Comparison of ENCODE assay signal across 25 cellular contexts in the genomic region with DNA sequence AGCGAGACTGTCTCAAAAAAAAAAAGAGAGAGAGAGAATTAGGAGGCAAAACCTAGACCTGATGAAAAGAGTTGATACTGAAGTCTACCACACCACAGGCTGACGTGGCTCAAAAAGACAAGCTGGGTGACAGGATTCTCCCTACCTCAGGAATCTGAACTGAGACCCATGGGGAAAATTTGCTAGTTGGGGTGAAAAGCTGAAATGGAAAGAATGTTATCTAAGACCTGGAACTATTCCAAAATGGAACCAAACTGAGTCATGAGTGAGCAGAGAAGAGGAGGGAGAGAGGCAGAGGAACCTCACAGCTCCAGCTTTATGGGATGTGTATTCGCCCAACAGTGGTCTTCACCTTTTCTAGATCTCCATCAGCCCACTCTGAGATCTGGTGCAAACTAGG. TPM values are rescaled to one million over a fixed set of nuclear protein-coding genes. Genes with fewer than 3 reads are reported as not detected.
DNase-seq lines count a peak whose midpoint lies in the region; ATAC-seq, FAIRE-seq and TF ChIP-seq lines count a peak whose summit lies in the region.
"Had no signal": no experiment of that assay in that cellular context is flagged by ENCODE, and none has a peak within 500 bp of the region (broad histone marks: within the 10 kb centered on the region; RNA-seq: fewer than 3 reads in every experiment).

No MANE protein-coding gene starts in this region.

- H3K36me3 ChIP-seq in HCT116 (ENCODE audit: control insufficient read depth in 1 of 2, insufficient read depth in 2 of 2, low read length in 2 of 2), result peaks cover 49 to 65% of the 10 kb centered on the region in 2 experiments
- peaks cover 82% of the 10 kb centered on the region for H3K36me3 ChIP-seq in osteoblast (ENCODE audit: insufficient read depth, low read length)
- peaks cover 30 to 88% of the 10 kb centered on the region in 2 experiments for H3K36me3 ChIP-seq in HepG2 (replicated peaks in 1 of 2; ENCODE audit: control insufficient read depth in 1 of 2, insufficient read depth in 2 of 2, low read length in 2 of 2)

- CTCF ChIA-PET in HCT116 (lab: Charles Lee), result no interaction called here
- CTCF ChIA-PET in HepG2 (lab: Yijun Ruan, JAX; ENCODE audit: low intra/inter-chr PET ratio, low total read pairs), result no interaction called here

- TF ChIP-seq CTCF in AG09309 (IDR thresholded peaks at IDR 0.05; ENCODE audit: control insufficient read depth, insufficient read depth, low read depth, low read length, missing control alignments), result no peak
- TF ChIP-seq CTCF in HCT116 (IDR thresholded peaks at IDR 0.05 in 2 of 3, conservative IDR thresholded peaks at IDR 0.05 in 1 of 3; ENCODE audit: borderline replicate concordance in 1 of 3, insufficient read depth in 1 of 3, low read depth in 2 of 3, low read length in 2 of 3), result no peak
- TF ChIP-seq CTCF in chondrocyte (IDR thresholded peaks at IDR 0.05), result no peak
- TF ChIP-seq CTCF in osteoblast (IDR thresholded peaks at IDR 0.05; ENCODE audit: extremely low read depth, low read depth, low read length), result no peak
- TF ChIP-seq CTCF in HepG2 (CRISPR knock-in tag; IDR thresholded peaks at IDR 0.05), result no peak

- H3K4me2 ChIP-seq in HCT116 (ENCODE audit: low read length) (no peak overlapping the region), osteoblast (ENCODE audit: insufficient read depth, low read length) (peak overlapping the region; percentile 28), HepG2 (ENCODE audit: low read depth, low read length) (no peak overlapping the region)
- H3K4me2 ChIP-seq: hepatocyte had no signal

- 97% methylated on average over 3 of the region's 3 CpGs for WGBS in HepG2 (ENCODE audit: low lambda C conversion rate)

- H3K27me3 Mint-ChIP-seq in chondrocyte (ENCODE audit: low read depth), result no peaks in the 10 kb centered on the region
- H3K27me3 Mint-ChIP-seq: activated CD4-positive, alpha-beta T cell treated with anti-CD3 and anti-CD28 coated beads for 36 hours; activated naive CD8-positive, alpha-beta T cell treated with anti-CD3 and anti-CD28 coated beads for 36 hours; activated T-helper 17 cell treated with anti-CD3 and anti-CD28 coated beads, Interleukin-2, amount 50 U/mL, for 72 hours; dendritic cell treated with granulocyte-macrophage colony-stimulating factor and Interleukin-4, amounts not matched to agents 40 ng/mL and 50 ng/mL, for 4 days had no signal

- peaks cover 52% of the 10 kb centered on the region for H3K36me3 Mint-ChIP-seq in chondrocyte (ENCODE audit: low read depth)

- H3K27me3 ChIP-seq in HCT116 (ENCODE audit: insufficient read depth, low read length), result no peaks in the 10 kb centered on the region
- H3K27me3 ChIP-seq in osteoblast (ENCODE audit: insufficient read depth, low read length), result no peaks in the 10 kb centered on the region
- H3K27me3 ChIP-seq in HepG2 (ENCODE audit: control insufficient read depth in 1 of 2, insufficient read depth in 2 of 2, low read length in 2 of 2), result no peaks in the 10 kb centered on the region
- H3K27me3 ChIP-seq: hepatocyte, MG63, pancreas, right lobe of liver had no signal

- H3K9ac ChIP-seq in HCT116 (ENCODE audit: low read length) (no peak overlapping the region), HepG2 (ENCODE audit: insufficient read depth, low read depth, low read length) (no peak overlapping the region)

- no peak for TF ChIP-seq POLR2A in HCT116 (IDR thresholded peaks at IDR 0.05; ENCODE audit: borderline replicate concordance, extremely low read depth, insufficient read depth, insufficient read length)
- no peak for TF ChIP-seq POLR2A in HepG2 (IDR thresholded peaks at IDR 0.05; ENCODE audit: insufficient read depth in 1 of 2, low read depth in 2 of 2, low read length in 2 of 2)

- H3K9me3 Mint-ChIP-seq in chondrocyte (ENCODE audit: low read depth), result no peaks in the 10 kb centered on the region
- H3K9me3 Mint-ChIP-seq: activated naive CD8-positive, alpha-beta T cell treated with anti-CD3 and anti-CD28 coated beads for 36 hours; activated T-helper 17 cell treated with anti-CD3 and anti-CD28 coated beads, Interleukin-2, amount 50 U/mL, for 72 hours; dendritic cell treated with granulocyte-macrophage colony-stimulating factor and Interleukin-4, amounts not matched to agents 40 ng/mL and 50 ng/mL, for 4 days had no signal

- FAIRE-seq in HepG2 (lab: Jason Lieb, UNC), result no peak
- FAIRE-seq: endothelial cell of umbilical vein, keratinocyte, pancreas had no signal

- H3K9me3 ChIP-seq in HCT116 (ENCODE audit: control insufficient read depth in 1 of 2, insufficient read depth in 1 of 2, low read depth in 1 of 2, low read length in 2 of 2) (no peaks in the 10 kb centered on the region), osteoblast (ENCODE audit: low read depth, low read length) (no peaks in the 10 kb centered on the region), HepG2 (ENCODE audit: low read length) (no peaks in the 10 kb centered on the region)
- H3K9me3 ChIP-seq: MG63, pancreas, right lobe of liver had no signal

- DNase-seq in AG09309 (ENCODE audit: low read depth) (peak; percentile 47), HCT116 (ENCODE audit: low read depth, low spot score) (no peak), chondrocyte (ENCODE audit: low spot score) (no peak), osteoblast (ENCODE audit: insufficient read length, low spot score, missing footprints) (peak; percentile 85), NCI-H82 treated with DMSO at 0.1 percent for 48 hours (lab: John Stamatoyannopoulos, UW; ENCODE audit: unreplicated experiment) (no peak), mesenteric fat pad (ENCODE audit: low spot score) (no peak), HepG2 (ENCODE audit: low spot score) (no peak)
- DNase-seq: activated CD4-positive, alpha-beta T cell treated with anti-CD3 and anti-CD28 coated beads for 36 hours; activated naive CD8-positive, alpha-beta T cell treated with anti-CD3 and anti-CD28 coated beads for 36 hours; foreskin fibroblast; HCEC 1CT; mammary epithelial cell; MG63; NCI-H1436 treated with DMSO at 0.1 percent for 48 hours; NCI-H526 treated with DMSO at 0.1 percent for 48 hours; pancreas; right lobe of liver; stimulated activated CD4-positive, alpha-beta T cell treated with anti-CD3 and anti-CD28 coated beads, Interleukin-15, amount 100 ng/mL, for 24 hours had no signal

- no peak overlapping the region for H3K4me3 ChIP-seq in AG09309 (ENCODE audit: control insufficient read depth, low read depth, low read length)
- H3K4me3 ChIP-seq in HCT116 (replicated peaks in 1 of 2; ENCODE audit: low read depth in 1 of 2, low read length in 2 of 2), result no peak overlapping the region
- no peak overlapping the region for H3K4me3 ChIP-seq in osteoblast (ENCODE audit: insufficient read depth, low read length)
- no peak overlapping the region for H3K4me3 ChIP-seq in HepG2 (replicated peaks in 1 of 3; ENCODE audit: insufficient read depth in 1 of 3, low read depth in 2 of 3, low read length in 3 of 3)
- H3K4me3 ChIP-seq: hepatocyte, MG63, pancreas, right lobe of liver had no signal

- H3K27ac ChIP-seq in HCT116 (ENCODE audit: low read depth, low read length) (no peak overlapping the region), osteoblast (ENCODE audit: low read depth, low read length) (peak overlapping the region; percentile 52), HepG2 (ENCODE audit: extremely low read length, insufficient read depth, low read length) (no peak overlapping the region)
- H3K27ac ChIP-seq: hepatocyte, pancreas, right lobe of liver had no signal

- H3K4me1 ChIP-seq in HCT116 (ENCODE audit: control insufficient read depth in 1 of 2, insufficient read depth in 2 of 2, low read length in 2 of 2) (peaks cover 20 to 26% of the 10 kb centered on the region in 2 experiments), osteoblast (ENCODE audit: insufficient read depth, low read length) (peaks cover 16% of the 10 kb centered on the region), HepG2 (ENCODE audit: insufficient read depth, low read length) (no peaks in the 10 kb centered on the region)
- H3K4me1 ChIP-seq: pancreas, right lobe of liver had no signal

- H3K79me2 ChIP-seq in HCT116 (ENCODE audit: insufficient read depth, low read length), result peaks cover 7% of the 10 kb centered on the region; the same call in 1 of the 2 replicates
- H3K79me2 ChIP-seq in osteoblast (ENCODE audit: insufficient read depth, low read length), result peaks cover under 1% of the 10 kb centered on the region
- no peaks in the 10 kb centered on the region for H3K79me2 ChIP-seq in HepG2 (ENCODE audit: insufficient read depth, low read length)
- H3K79me2 ChIP-seq: hepatocyte had no signal

- BruUV-seq in HCT116 (replicated peaks; lab: Mats Ljungman, UMichigan), result TSS peak; percentile 4
- no TSS peak for BruUV-seq in HepG2 (replicated peaks; lab: Mats Ljungman, UMichigan)

- H4K20me1 ChIP-seq in HCT116 (ENCODE audit: insufficient read depth) (no peaks in the 10 kb centered on the region), osteoblast (ENCODE audit: insufficient read depth, low read length) (peaks cover 2% of the 10 kb centered on the region), HepG2 (ENCODE audit: insufficient read depth, low read length) (no peaks in the 10 kb centered on the region)

- RAD21 ChIA-PET in HCT116 (lab: Charles Lee; ENCODE audit: low non-redundant PET in 1 of 2, low total read pairs in 2 of 2, uncharacterized antibody in 2 of 2, unreplicated experiment in 2 of 2), result no interaction called here

- H3K4me3 Mint-ChIP-seq in chondrocyte (ENCODE audit: unreplicated experiment), result no peak overlapping the region
- H3K4me3 Mint-ChIP-seq: activated CD4-positive, alpha-beta T cell treated with anti-CD3 and anti-CD28 coated beads for 36 hours; activated naive CD8-positive, alpha-beta T cell treated with anti-CD3 and anti-CD28 coated beads for 36 hours; activated T-helper 17 cell treated with anti-CD3 and anti-CD28 coated beads, Interleukin-2, amount 50 U/mL, for 72 hours; brain; dendritic cell treated with granulocyte-macrophage colony-stimulating factor and Interleukin-4, amounts not matched to agents 40 ng/mL and 50 ng/mL, for 4 days had no signal

- in situ Hi-C loops in HepG2 (cut with HindIII; ENCODE audit: extremely low pct_ligation_motif_present, low pct_unique_long_range_greater_than_20kb), result no loop called here

- intact Hi-C loops in HCT116 (cut with micrococcal nuclease), result no loop called here
- intact Hi-C loops in HepG2 (cut with micrococcal nuclease; ENCODE audit: unreplicated experiment), result no loop called here

- peak overlapping the region; percentile 85 for H3K27ac Mint-ChIP-seq in chondrocyte (ENCODE audit: unreplicated experiment)
- H3K27ac Mint-ChIP-seq: activated CD4-positive, alpha-beta T cell treated with anti-CD3 and anti-CD28 coated beads for 36 hours; activated naive CD8-positive, alpha-beta T cell treated with anti-CD3 and anti-CD28 coated beads for 36 hours; brain had no signal

- H2AFZ ChIP-seq in HCT116 (ENCODE audit: low read depth, low read length, poor library complexity, severe bottlenecking) (no peak overlapping the region), osteoblast (ENCODE audit: low read length) (no peak overlapping the region), HepG2 (ENCODE audit: low read length) (no peak overlapping the region)
- H2AFZ ChIP-seq: hepatocyte had no signal

- TF ChIP-seq RAD21 in HCT116 (IDR thresholded peaks at IDR 0.05; ENCODE audit: low read depth) (no peak), HepG2 (CRISPR knock-in tag; IDR thresholded peaks at IDR 0.05) (no peak)

- no peak for TF ChIP-seq EP300 in HepG2 (IDR thresholded peaks at IDR 0.05; ENCODE audit: low read depth in 2 of 2, low read length in 2 of 2)
- no peak for TF ChIP-seq EP300 in HepG2 (CRISPR knock-in tag; IDR thresholded peaks at IDR 0.05; ENCODE audit: borderline replicate concordance)

- POLR2A ChIA-PET in HCT116 (lab: Charles Lee), result no interaction called here
- POLR2A ChIA-PET in HepG2 (lab: Yijun Ruan, JAX), result interaction anchor here (0.6 kb wide), 1 partner anchor 186 kb away, joined by 3 read pairs; no protein-coding TSS in a partner anchor

- no peaks in the 10 kb centered on the region for H3K9me2 ChIP-seq in HCT116 (ENCODE audit: insufficient read depth)

- peaks cover 19% of the 10 kb centered on the region for H3K4me1 Mint-ChIP-seq in chondrocyte (ENCODE audit: low read depth)
- H3K4me1 Mint-ChIP-seq: brain had no signal

- ATAC-seq in HCT116 (no peak), HepG2 (no peak)
- ATAC-seq: activated CD4-positive, alpha-beta T cell treated with anti-CD3 and anti-CD28 coated beads for 36 hours; activated T-helper 17 cell treated with anti-CD3 and anti-CD28 coated beads, Interleukin-2, amount 50 U/mL, for 72 hours; pancreas; right lobe of liver had no signal

RNA-seq across cellular contexts. Expression of a gene that starts 11.7 kb away (rescaled TPM):
- total RNA-seq in HCT116 (2021; ENCODE audit: unreplicated experiment) (80.2 TPM), chondrocyte (46.9 to 55.4 TPM (median 47.2 TPM) in 3 replicates), osteoblast (14.5 and 17.4 TPM in 2 replicates), mesenteric fat pad (21.1 TPM), HepG2 (2016; rRNA removed; fragmentation: Illumina TruSeq; extraction: Trizol) (9.6 and 18.7 TPM in 2 replicates)
- polyA plus RNA-seq in HCT116 (2012), result 59.4 and 61.6 TPM in 2 replicates
- 4.7 and 6.3 TPM in 2 replicates for total RNA-seq in HepG2 (2016; cell fraction: cytosol; rRNA removed; fragmentation: Illumina TruSeq; extraction: Trizol; ENCODE audit: low read depth)
- 10.9 and 18.3 TPM in 2 replicates for total RNA-seq in HepG2 (2016; cell fraction: insoluble cytoplasmic fraction; rRNA removed; fragmentation: Illumina TruSeq; extraction: Trizol)
- total RNA-seq in HepG2 (2016; cell fraction: membrane; rRNA removed; fragmentation: Illumina TruSeq; extraction: Trizol), result 5.4 and 5.5 TPM in 2 replicates
- total RNA-seq in HepG2 (2016; cell fraction: nucleus; rRNA removed; fragmentation: Illumina TruSeq; extraction: Trizol), result 20.5 and 25.3 TPM in 2 replicates
- polyA plus RNA-seq in HepG2 (2011; rRNA removed), result 16.1 and 16.7 TPM in 2 replicates
- 4.3 and 6.9 TPM in 2 replicates for polyA plus RNA-seq in HepG2 (2011; cell fraction: cytosol; rRNA removed)
- polyA plus RNA-seq in HepG2 (2011; cell fraction: nucleus; rRNA removed), result 36.9 and 41.9 TPM in 2 replicates
- 12.3 and 15.7 TPM in 2 replicates for polyA plus RNA-seq in HepG2 (2012)
- polyA plus RNA-seq in HepG2 (2016; cell fraction: cytosol; fragmentation: Illumina TruSeq; extraction: Trizol; ENCODE audit: low read depth), result 2.4 and 2.9 TPM in 2 replicates
- 16.1 and 23.3 TPM in 2 replicates for polyA plus RNA-seq in HepG2 (2016; cell fraction: insoluble cytoplasmic fraction; fragmentation: Illumina TruSeq; extraction: Trizol; ENCODE audit: low read depth)
- polyA plus RNA-seq in HepG2 (2016; cell fraction: membrane; fragmentation: Illumina TruSeq; extraction: Trizol; ENCODE audit: low read depth), result 3.6 and 4.5 TPM in 2 replicates
- 70.5 and 75.9 TPM in 2 replicates for polyA plus RNA-seq in HepG2 (2016; cell fraction: nucleus; fragmentation: Illumina TruSeq; extraction: Trizol; ENCODE audit: insufficient read depth, low read depth)
- polyA minus RNA-seq in HepG2 (2011; rRNA and poly(A)+ RNA removed; ENCODE audit: low replicate concordance), result 12.4 and 18.2 TPM in 2 replicates
- polyA minus RNA-seq in HepG2 (2011; cell fraction: cytosol; rRNA and poly(A)+ RNA removed), result 2.9 and 3.6 TPM in 2 replicates
- 16.5 and 18.7 TPM in 2 replicates for polyA minus RNA-seq in HepG2 (2011; cell fraction: nucleus; rRNA and poly(A)+ RNA removed)

RNA-seq across cellular contexts. Expression of a gene that starts 27.2 kb away (rescaled TPM):
- not detected for total RNA-seq in HCT116 (2021; ENCODE audit: unreplicated experiment)
- 0.04 TPM in 1 of 2 replicates, not detected in the other for polyA plus RNA-seq in HCT116 (2012)
- not detected in 3 replicates for total RNA-seq in chondrocyte
- total RNA-seq in osteoblast, result not detected in 2 replicates
- not detected for total RNA-seq in mesenteric fat pad
- total RNA-seq in HepG2 (2016; rRNA removed; fragmentation: Illumina TruSeq; extraction: Trizol), result not detected in 2 replicates
- not detected in 2 replicates for total RNA-seq in HepG2 (2016; cell fraction: cytosol; rRNA removed; fragmentation: Illumina TruSeq; extraction: Trizol; ENCODE audit: low read depth)
- total RNA-seq in HepG2 (2016; cell fraction: insoluble cytoplasmic fraction; rRNA removed; fragmentation: Illumina TruSeq; extraction: Trizol), result not detected in 2 replicates
- not detected in 2 replicates for total RNA-seq in HepG2 (2016; cell fraction: membrane; rRNA removed; fragmentation: Illumina TruSeq; extraction: Trizol)
- total RNA-seq in HepG2 (2016; cell fraction: nucleus; rRNA removed; fragmentation: Illumina TruSeq; extraction: Trizol), result not detected in 2 replicates
- polyA plus RNA-seq in HepG2 (2011; rRNA removed), result not detected in 2 replicates
- polyA plus RNA-seq in HepG2 (2011; cell fraction: cytosol; rRNA removed), result not detected in 2 replicates
- not detected in 2 replicates for polyA plus RNA-seq in HepG2 (2011; cell fraction: nucleus; rRNA removed)
- polyA plus RNA-seq in HepG2 (2012), result not detected in 2 replicates
- not detected in 2 replicates for polyA plus RNA-seq in HepG2 (2016; cell fraction: cytosol; fragmentation: Illumina TruSeq; extraction: Trizol; ENCODE audit: low read depth)
- not detected in 2 replicates for polyA plus RNA-seq in HepG2 (2016; cell fraction: insoluble cytoplasmic fraction; fragmentation: Illumina TruSeq; extraction: Trizol; ENCODE audit: low read depth)
- polyA plus RNA-seq in HepG2 (2016; cell fraction: membrane; fragmentation: Illumina TruSeq; extraction: Trizol; ENCODE audit: low read depth), result not detected in 2 replicates
- not detected in 2 replicates for polyA plus RNA-seq in HepG2 (2016; cell fraction: nucleus; fragmentation: Illumina TruSeq; extraction: Trizol; ENCODE audit: insufficient read depth, low read depth)
- not detected in 2 replicates for polyA minus RNA-seq in HepG2 (2011; rRNA and poly(A)+ RNA removed; ENCODE audit: low replicate concordance)
- polyA minus RNA-seq in HepG2 (2011; cell fraction: cytosol; rRNA and poly(A)+ RNA removed), result not detected in 2 replicates
- not detected in 2 replicates for polyA minus RNA-seq in HepG2 (2011; cell fraction: nucleus; rRNA and poly(A)+ RNA removed)
- total RNA-seq: activated CD4-positive, alpha-beta T cell treated with anti-CD3 and anti-CD28 coated beads for 36 hours; activated CD8-positive, alpha-beta memory T cell treated with anti-CD3 and anti-CD28 coated beads for 36 hours; activated naive CD8-positive, alpha-beta T cell treated with anti-CD3 and anti-CD28 coated beads for 36 hours; activated T-helper 17 cell treated with anti-CD3 and anti-CD28 coated beads, Interleukin-2, amount 50 U/mL, for 72 hours; endothelial cell of umbilical vein; hepatocyte; mammary epithelial cell; pancreas; right lobe of liver had no signal
- polyA plus RNA-seq: endothelial cell of umbilical vein, hepatocyte, keratinocyte, mammary epithelial cell, pancreas had no signal

RNA-seq across cellular contexts. Expression of a gene that starts 37.7 kb away (rescaled TPM):
- total RNA-seq in HCT116 (2021; ENCODE audit: unreplicated experiment) (72.9 TPM), chondrocyte (2.3 to 3.3 TPM (median 2.9 TPM) in 3 replicates), osteoblast (6.5 and 7.2 TPM in 2 replicates), mesenteric fat pad (3.1 TPM), HepG2 (2016; rRNA removed; fragmentation: Illumina TruSeq; extraction: Trizol) (0.13 TPM in 1 of 2 replicates, not detected in the other)
- polyA plus RNA-seq in HCT116 (2012), result 91.1 and 104 TPM in 2 replicates
- not detected in 2 replicates for total RNA-seq in HepG2 (2016; cell fraction: cytosol; rRNA removed; fragmentation: Illumina TruSeq; extraction: Trizol; ENCODE audit: low read depth)
- 0.15 TPM in 1 of 2 replicates, not detected in the other for total RNA-seq in HepG2 (2016; cell fraction: insoluble cytoplasmic fraction; rRNA removed; fragmentation: Illumina TruSeq; extraction: Trizol)
- not detected in 2 replicates for total RNA-seq in HepG2 (2016; cell fraction: membrane; rRNA removed; fragmentation: Illumina TruSeq; extraction: Trizol)
- 0.50 TPM in 1 of 2 replicates, not detected in the other for total RNA-seq in HepG2 (2016; cell fraction: nucleus; rRNA removed; fragmentation: Illumina TruSeq; extraction: Trizol)
- polyA plus RNA-seq in HepG2 (2011; rRNA removed), result 0.25 and 0.60 TPM in 2 replicates
- polyA plus RNA-seq in HepG2 (2011; cell fraction: cytosol; rRNA removed), result 0.18 and 0.19 TPM in 2 replicates
- 0.92 and 1.2 TPM in 2 replicates for polyA plus RNA-seq in HepG2 (2011; cell fraction: nucleus; rRNA removed)
- 0.19 TPM in 1 of 2 replicates, not detected in the other for polyA plus RNA-seq in HepG2 (2012)
- polyA plus RNA-seq in HepG2 (2016; cell fraction: cytosol; fragmentation: Illumina TruSeq; extraction: Trizol; ENCODE audit: low read depth), result 0.06 TPM in 1 of 2 replicates, not detected in the other
- polyA plus RNA-seq in HepG2 (2016; cell fraction: insoluble cytoplasmic fraction; fragmentation: Illumina TruSeq; extraction: Trizol; ENCODE audit: low read depth), result not detected in 2 replicates
- polyA plus RNA-seq in HepG2 (2016; cell fraction: membrane; fragmentation: Illumina TruSeq; extraction: Trizol; ENCODE audit: low read depth), result not detected in 2 replicates
- polyA plus RNA-seq in HepG2 (2016; cell fraction: nucleus; fragmentation: Illumina TruSeq; extraction: Trizol; ENCODE audit: insufficient read depth, low read depth), result 0.37 and 0.55 TPM in 2 replicates
- polyA minus RNA-seq in HepG2 (2011; rRNA and poly(A)+ RNA removed; ENCODE audit: low replicate concordance), result 0.16 and 81.5 TPM in 2 replicates
- polyA minus RNA-seq in HepG2 (2011; cell fraction: cytosol; rRNA and poly(A)+ RNA removed), result 0.89 and 0.97 TPM in 2 replicates
- polyA minus RNA-seq in HepG2 (2011; cell fraction: nucleus; rRNA and poly(A)+ RNA removed), result 0.64 TPM in 1 of 2 replicates, not detected in the other
- total RNA-seq: endothelial cell of umbilical vein had no signal

RNA-seq across cellular contexts. Expression of a gene that starts 59.2 kb away (rescaled TPM):
- total RNA-seq in HCT116 (2021; ENCODE audit: unreplicated experiment) (7.6 TPM), chondrocyte (not detected in 3 replicates), osteoblast (0.29 and 0.72 TPM in 2 replicates), mesenteric fat pad (2.0 TPM), HepG2 (2016; rRNA removed; fragmentation: Illumina TruSeq; extraction: Trizol) (not detected in 2 replicates)
- polyA plus RNA-seq in HCT116 (2012), result 9.0 and 10.2 TPM in 2 replicates
- total RNA-seq in HepG2 (2016; cell fraction: cytosol; rRNA removed; fragmentation: Illumina TruSeq; extraction: Trizol; ENCODE audit: low read depth), result not detected in 2 replicates
- total RNA-seq in HepG2 (2016; cell fraction: insoluble cytoplasmic fraction; rRNA removed; fragmentation: Illumina TruSeq; extraction: Trizol), result not detected in 2 replicates
- not detected in 2 replicates for total RNA-seq in HepG2 (2016; cell fraction: membrane; rRNA removed; fragmentation: Illumina TruSeq; extraction: Trizol)
- not detected in 2 replicates for total RNA-seq in HepG2 (2016; cell fraction: nucleus; rRNA removed; fragmentation: Illumina TruSeq; extraction: Trizol)
- polyA plus RNA-seq in HepG2 (2011; rRNA removed), result not detected in 2 replicates
- not detected in 2 replicates for polyA plus RNA-seq in HepG2 (2011; cell fraction: cytosol; rRNA removed)
- polyA plus RNA-seq in HepG2 (2011; cell fraction: nucleus; rRNA removed), result not detected in 2 replicates
- not detected in 2 replicates for polyA plus RNA-seq in HepG2 (2012)
- not detected in 2 replicates for polyA plus RNA-seq in HepG2 (2016; cell fraction: cytosol; fragmentation: Illumina TruSeq; extraction: Trizol; ENCODE audit: low read depth)
- polyA plus RNA-seq in HepG2 (2016; cell fraction: insoluble cytoplasmic fraction; fragmentation: Illumina TruSeq; extraction: Trizol; ENCODE audit: low read depth), result not detected in 2 replicates
- polyA plus RNA-seq in HepG2 (2016; cell fraction: membrane; fragmentation: Illumina TruSeq; extraction: Trizol; ENCODE audit: low read depth), result not detected in 2 replicates
- polyA plus RNA-seq in HepG2 (2016; cell fraction: nucleus; fragmentation: Illumina TruSeq; extraction: Trizol; ENCODE audit: insufficient read depth, low read depth), result not detected in 2 replicates
- polyA minus RNA-seq in HepG2 (2011; rRNA and poly(A)+ RNA removed; ENCODE audit: low replicate concordance), result 0.08 and 1.3 TPM in 2 replicates
- polyA minus RNA-seq in HepG2 (2011; cell fraction: cytosol; rRNA and poly(A)+ RNA removed), result not detected in 2 replicates
- polyA minus RNA-seq in HepG2 (2011; cell fraction: nucleus; rRNA and poly(A)+ RNA removed), result not detected in 2 replicates
- total RNA-seq: endothelial cell of umbilical vein had no signal

Comparison
In these comparisons a context has a peak if more than half of its experiments do, and no peak if none do; other contexts are left out.
1. DNase-seq: peak in AG09309 (single experiment) and osteoblast (single experiment); none in HCT116 (single experiment), chondrocyte (single experiment), NCI-H82 treated with DMSO at 0.1 percent for 48 hours (single experiment), mesenteric fat pad (single experiment) and HepG2 (single experiment).